Comparison of ENCODE assay signal across 2 cellular contexts in genomic region chr20:38812182-38812581, GRCh38.
TF ChIP-seq lines count a peak whose summit lies in the region.

No MANE protein-coding gene starts in this region.

TF ChIP-seq in liver, 16 proteins besides CTCF, POLR2A, EP300 and RAD21:
- TF ChIP-seq GABPA (IDR thresholded peaks at IDR 0.05 in 1 of 2, conservative IDR thresholded peaks at IDR 0.05 in 1 of 2): no peak
- TF ChIP-seq NR2F2 (IDR thresholded peaks at IDR 0.05): peak; percentile 82
- TF ChIP-seq JUND (IDR thresholded peaks at IDR 0.05): no peak
- TF ChIP-seq SP1 (IDR thresholded peaks at IDR 0.05): no peak
TF ChIP-seq in liver: peak in this region for 1.

TF ChIP-seq in HepG2, 621 proteins besides CTCF, POLR2A, EP300 and RAD21:
- TF ChIP-seq TFE3 (CRISPR knock-in tag; IDR thresholded peaks at IDR 0.05) (no peak), CBFB (CRISPR knock-in tag; IDR thresholded peaks at IDR 0.05) (no peak), CREB1 (IDR thresholded peaks at IDR 0.05) (no peak), CREB1 (CRISPR knock-in tag; IDR thresholded peaks at IDR 0.05) (no peak), ZNF121 (CRISPR knock-in tag; IDR thresholded peaks at IDR 0.05) (no peak), ZNF33A (CRISPR knock-in tag; IDR thresholded peaks at IDR 0.05; ENCODE audit: borderline replicate concordance) (no peak), ZNF720 (CRISPR knock-in tag; IDR thresholded peaks at IDR 0.05) (no peak), ZFX (CRISPR knock-in tag; IDR thresholded peaks at IDR 0.05; ENCODE audit: low read depth) (no peak), TEF (CRISPR knock-in tag; IDR thresholded peaks at IDR 0.05) (no peak), DNMT3B (CRISPR knock-in tag; conservative IDR thresholded peaks at IDR 0.05) (no peak), CCDC6 (CRISPR knock-in tag; IDR thresholded peaks at IDR 0.05) (no peak), CSRNP2 (CRISPR knock-in tag; conservative IDR thresholded peaks at IDR 0.05; ENCODE audit: low read depth) (no peak), CBX1 (IDR thresholded peaks at IDR 0.05; ENCODE audit: low read depth) (no peak), HNF1A (IDR thresholded peaks at IDR 0.05; ENCODE audit: low read depth) (no peak), HNF1A (CRISPR knock-in tag; IDR thresholded peaks at IDR 0.05; ENCODE audit: borderline replicate concordance) (no peak), ZNF280B (CRISPR knock-in tag; IDR thresholded peaks at IDR 0.05; ENCODE audit: borderline replicate concordance) (no peak), ZSCAN12 (CRISPR knock-in tag; IDR thresholded peaks at IDR 0.05) (no peak), YY1 (IDR thresholded peaks at IDR 0.05; ENCODE audit: insufficient read depth, insufficient replicate concordance, low read depth, low read length) (no peak), MZF1 (CRISPR knock-in tag; IDR thresholded peaks at IDR 0.05; ENCODE audit: borderline replicate concordance) (no peak), BORCS8-MEF2B (CRISPR knock-in tag; IDR thresholded peaks at IDR 0.05) (no peak), ZNF816 (CRISPR knock-in tag; IDR thresholded peaks at IDR 0.05; ENCODE audit: borderline replicate concordance) (no peak)
TF ChIP-seq in HepG2: peak in this region for 0.
